18 cellular contexts compared by ENCODE assay signal in genomic region chr2:70515938-70516337, GRCh38. TPM values are rescaled to one million over a fixed set of nuclear protein-coding genes. Genes with fewer than 3 reads are reported as not detected.
DNase-seq lines count a peak whose midpoint lies in the region; ATAC-seq and TF ChIP-seq lines count a peak whose summit lies in the region.
"Had no signal": no experiment of that assay in that cellular context is flagged by ENCODE, and none has a peak within 500 bp of the region (broad histone marks: within the 10 kb centered on the region; RNA-seq: fewer than 3 reads in every experiment).

No MANE protein-coding gene starts in this region.

- TF ChIP-seq POLR2A in vagina (IDR thresholded peaks at IDR 0.05) = no peak

- intact Hi-C loops in left lung (cut with DNase I) = no loop called here
- intact Hi-C loops in vagina (cut with DNase I) = no loop called here

- H3K27ac ChIP-seq in left lung = peak overlapping the region in 1 of 2 donors; percentile 94
- H3K27ac ChIP-seq in vagina = no peak overlapping the region
- H3K27ac ChIP-seq: adrenal gland, BLaER1, gastroesophageal sphincter, parathyroid adenoma, PC-9 had no signal

- H3K9me3 ChIP-seq in left lung (no peaks in the 10 kb centered on the region), vagina (no peaks in the 10 kb centered on the region)
- H3K9me3 ChIP-seq: adrenal gland, BLaER1, gastroesophageal sphincter, MG63 had no signal

- peak; percentile 37 for ATAC-seq in GM21529 (IDR thresholded peaks at IDR 0.05; ENCODE audit: unreplicated experiment)
- peak; percentile 57 for ATAC-seq in left lung
- ATAC-seq in HG02763 (IDR thresholded peaks at IDR 0.05; ENCODE audit: unreplicated experiment) = no peak
- ATAC-seq: gastroesophageal sphincter, T-cell had no signal

- H3K4me1 ChIP-seq in left lung (peaks cover 3 to 49% of the 10 kb centered on the region in 2 donors), vagina (peaks cover 21% of the 10 kb centered on the region)
- H3K4me1 ChIP-seq: gastroesophageal sphincter, parathyroid adenoma had no signal

- no peaks in the 10 kb centered on the region for H3K36me3 ChIP-seq in left lung
- no peaks in the 10 kb centered on the region for H3K36me3 ChIP-seq in vagina
- H3K36me3 ChIP-seq: adrenal gland, BLaER1, gastroesophageal sphincter, MG63 had no signal

- H3K27me3 ChIP-seq in left lung (no peaks in the 10 kb centered on the region), vagina (no peaks in the 10 kb centered on the region)
- H3K27me3 ChIP-seq: adrenal gland, BLaER1, MG63 had no signal

- DNase-seq in AG20443 (ENCODE audit: low spot score) (peak; percentile 33), OCI-M1 (lab: John Stamatoyannopoulos, UW) (peak; percentile 69), left lung (no peak), vagina (ENCODE audit: extremely low spot score in 2 of 2) (no peak), activated gamma-delta T cell treated with Interleukin-2 at 50 U/mL for 16 hours (no peak), UCSD-AML1 (lab: John Stamatoyannopoulos, UW; ENCODE audit: unreplicated experiment) (no peak)
- DNase-seq: activated T-cell treated with anti-CD3 and anti-CD28 coated beads, Interleukin-2, amount 50 U/mL, for 1 hour; immature natural killer cell; PC-9 had no signal

- no peak overlapping the region for H3K4me3 ChIP-seq in left lung
- H3K4me3 ChIP-seq in vagina = no peak overlapping the region
- H3K4me3 ChIP-seq: adrenal gland, BLaER1, gastroesophageal sphincter, MG63, PC-9, smooth muscle cell had no signal

- TF ChIP-seq CTCF in left lung (IDR thresholded peaks at IDR 0.05) (no peak), vagina (IDR thresholded peaks at IDR 0.05) (no peak)

RNA-seq across cellular contexts. Expression of gene TGFA, which starts 37.7 kb away (rescaled TPM):
- total RNA-seq in left lung = 10 to 100 TPM; 12.1 to 15.6 TPM
- 27.7 TPM for total RNA-seq in vagina

Comparison
In these comparisons a context has a peak if more than half of its experiments do, and no peak if none do; other contexts are left out.
1. DNase-seq: peak in AG20443 (single experiment) and OCI-M1 (single experiment); none in left lung (0 of 2), vagina (0 of 2), activated gamma-delta T cell treated with Interleukin-2 at 50 U/mL for 16 hours (single experiment) and UCSD-AML1 (single experiment).